In the genomic region with DNA sequence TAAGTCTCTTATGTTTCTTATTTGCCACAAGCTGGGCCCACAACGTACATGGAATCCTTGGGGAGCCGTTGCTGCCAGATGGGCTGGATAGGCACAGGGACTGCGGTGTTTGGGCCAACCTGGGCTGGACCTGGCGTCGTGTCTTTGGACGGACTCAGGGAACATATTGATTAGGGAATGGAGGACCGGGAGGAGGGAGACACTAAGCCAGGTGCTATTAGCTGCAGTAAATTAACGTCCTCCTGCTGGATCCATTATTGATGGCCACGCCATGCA, we compare ENCODE assay signal across 18 cellular contexts.
A peak's percentile ranks its signal among the peaks of the same experiment; 100 is the strongest.
DNase-seq lines count a peak whose midpoint lies in the region; ATAC-seq and TF ChIP-seq lines count a peak whose summit lies in the region.
"Had no signal": no experiment of that assay in that cellular context is flagged by ENCODE, and none has a peak within 500 bp of the region (broad histone marks: within the 10 kb centered on the region; RNA-seq: fewer than 3 reads in every experiment).

No MANE protein-coding gene starts in this region.

- H3K27ac Mint-ChIP-seq in GM23338 (no peak overlapping the region), glutamatergic neuron (ENCODE audit: unreplicated experiment) (peak overlapping the region; percentile 2), nephron progenitor cell (no peak overlapping the region)
- no peak overlapping the region for H3K27ac Mint-ChIP-seq in activated naive CD8-positive, alpha-beta T cell treated with anti-CD3 and anti-CD28 coated beads for 36 hours
- H3K27ac Mint-ChIP-seq: CD4-positive, CD25-positive, alpha-beta regulatory T cell had no signal

- H3K4me1 ChIP-seq in GM23338 (ENCODE audit: insufficient read depth) (no peaks in the 10 kb centered on the region), sigmoid colon (peaks cover 0 to 31% (median 26%) of the 10 kb centered on the region in 4 donors)
- H3K4me1 ChIP-seq: SJSA1 had no signal

- no peak for TF ChIP-seq EP300 in sigmoid colon (IDR thresholded peaks at IDR 0.05)

- no peak overlapping the region for H3K4me3 ChIP-seq in GM23338
- H3K4me3 ChIP-seq in sigmoid colon = no peak overlapping the region
- H3K4me3 ChIP-seq: MG63, SJSA1 had no signal

- H4K20me1 ChIP-seq in GM23338 (replicated peaks; ENCODE audit: insufficient read depth) = no peaks in the 10 kb centered on the region

- H3K36me3 ChIP-seq in GM23338 (ENCODE audit: insufficient read depth) (no peaks in the 10 kb centered on the region), sigmoid colon (no peaks in the 10 kb centered on the region)
- H3K36me3 ChIP-seq: MG63, SJSA1 had no signal

- DNase-seq in GM23338 (ENCODE audit: low spot score) (no peak), glutamatergic neuron (no peak), nephron progenitor cell (no peak), sigmoid colon (peak; percentile 62), GOT3 (lab: John Stamatoyannopoulos, UW) (no peak), foreskin melanocyte (no peak)
- DNase-seq in activated naive CD8-positive, alpha-beta T cell treated with anti-CD3 and anti-CD28 coated beads for 36 hours = no peak
- DNase-seq: CD4-positive, CD25-positive, alpha-beta regulatory T cell; KBM-7; MG63; NCI-H1105 treated with DMSO at 0.1 percent for 48 hours; NCI-H2029; NCI-H446 treated with DMSO at 0.1 percent for 48 hours; NCI-H526; Right ventricle myocardium superior; RPMI8226 had no signal

- H3K27ac ChIP-seq in GM23338 (ENCODE audit: low read depth) = no peak overlapping the region
- peak overlapping the region in 3 of 4 donors; percentile 41 to 77 (median 73) for H3K27ac ChIP-seq in sigmoid colon
- H3K27ac ChIP-seq: SJSA1 had no signal

- no peaks in the 10 kb centered on the region for H3K79me2 ChIP-seq in GM23338 (replicated peaks; ENCODE audit: insufficient read depth)

- TF ChIP-seq CTCF in GM23338 (conservative IDR thresholded peaks at IDR 0.05; ENCODE audit: low read depth in 2 of 2) (no peak), glutamatergic neuron (IDR thresholded peaks at IDR 0.05; ENCODE audit: partially characterized antibody, unreplicated experiment) (no peak), nephron progenitor cell (IDR thresholded peaks at IDR 0.05) (no peak), sigmoid colon (IDR thresholded peaks at IDR 0.05) (no peak)

- intact Hi-C loops in sigmoid colon (cut with DNase I) = no loop called here

- 84 to 91% methylated on average over 9 of the region's 9 CpGs for WGBS in sigmoid colon, 2 donors

- TF ChIP-seq POLR2A in sigmoid colon (IDR thresholded peaks at IDR 0.05) = no peak

- H2AFZ ChIP-seq in GM23338 = peak overlapping the region; percentile 76; the same call in 1 of the 2 replicates

- H3F3A ChIP-seq in GM23338 (replicated peaks; ENCODE audit: low read depth) = no peaks in the 10 kb centered on the region

- H3K9me3 ChIP-seq in sigmoid colon = peaks cover 0 to 3% (median 0%) of the 10 kb centered on the region in 4 donors
- H3K9me3 ChIP-seq: MG63 had no signal

- H3K27me3 ChIP-seq in GM23338 (ENCODE audit: insufficient read depth) = no peaks in the 10 kb centered on the region
- H3K27me3 ChIP-seq in sigmoid colon = no peaks in the 10 kb centered on the region
- H3K27me3 ChIP-seq: MG63, SJSA1 had no signal

- peaks cover 4% of the 10 kb centered on the region for H3K9me2 ChIP-seq in GM23338 (ENCODE audit: insufficient read depth)

- H3K4me2 ChIP-seq in GM23338 = no peak overlapping the region

- H3K36me3 Mint-ChIP-seq in GM23338 (ENCODE audit: low read depth) (no peaks in the 10 kb centered on the region; the same call in 2 of the 3 replicates), glutamatergic neuron (ENCODE audit: unreplicated experiment) (no peaks in the 10 kb centered on the region), nephron progenitor cell (ENCODE audit: low read depth) (no peaks in the 10 kb centered on the region)
- H3K36me3 Mint-ChIP-seq in activated naive CD8-positive, alpha-beta T cell treated with anti-CD3 and anti-CD28 coated beads for 36 hours = no peaks in the 10 kb centered on the region
- H3K36me3 Mint-ChIP-seq: CD4-positive, CD25-positive, alpha-beta regulatory T cell had no signal

- no peak overlapping the region for H3K4me3 Mint-ChIP-seq in GM23338
- H3K4me3 Mint-ChIP-seq in glutamatergic neuron (ENCODE audit: unreplicated experiment) = no peak overlapping the region
- H3K4me3 Mint-ChIP-seq in nephron progenitor cell = peak overlapping the region; percentile 10
- H3K4me3 Mint-ChIP-seq in activated naive CD8-positive, alpha-beta T cell treated with anti-CD3 and anti-CD28 coated beads for 36 hours = no peak overlapping the region
- H3K4me3 Mint-ChIP-seq: CD4-positive, CD25-positive, alpha-beta regulatory T cell had no signal

- H3K27me3 Mint-ChIP-seq in GM23338 (ENCODE audit: insufficient read depth, low read depth, poor library complexity) = peaks cover 3% of the 10 kb centered on the region
- peaks cover 1% of the 10 kb centered on the region for H3K27me3 Mint-ChIP-seq in glutamatergic neuron (ENCODE audit: unreplicated experiment)
- peaks cover 5% of the 10 kb centered on the region for H3K27me3 Mint-ChIP-seq in nephron progenitor cell (ENCODE audit: low read depth, poor library complexity)
- peaks cover 9% of the 10 kb centered on the region for H3K27me3 Mint-ChIP-seq in activated naive CD8-positive, alpha-beta T cell treated with anti-CD3 and anti-CD28 coated beads for 36 hours
- H3K27me3 Mint-ChIP-seq: CD4-positive, CD25-positive, alpha-beta regulatory T cell had no signal

- H3K9me3 Mint-ChIP-seq in GM23338 (peaks cover 3% of the 10 kb centered on the region; the same call in 1 of the 3 replicates), glutamatergic neuron (ENCODE audit: unreplicated experiment) (no peaks in the 10 kb centered on the region), nephron progenitor cell (peaks cover 11% of the 10 kb centered on the region)
- no peaks in the 10 kb centered on the region for H3K9me3 Mint-ChIP-seq in activated naive CD8-positive, alpha-beta T cell treated with anti-CD3 and anti-CD28 coated beads for 36 hours

- H3K4me1 Mint-ChIP-seq in GM23338 (peaks cover 23% of the 10 kb centered on the region; the same call in 2 of the 3 replicates), glutamatergic neuron (ENCODE audit: low read depth, unreplicated experiment) (peaks cover 19% of the 10 kb centered on the region), nephron progenitor cell (peaks cover 71% of the 10 kb centered on the region)
- H3K4me1 Mint-ChIP-seq in activated naive CD8-positive, alpha-beta T cell treated with anti-CD3 and anti-CD28 coated beads for 36 hours = no peaks in the 10 kb centered on the region
- H3K4me1 Mint-ChIP-seq: CD4-positive, CD25-positive, alpha-beta regulatory T cell had no signal

- ATAC-seq in GM23338 (no peak), GM21423 (IDR thresholded peaks at IDR 0.05; ENCODE audit: unreplicated experiment) (no peak)

TF ChIP-seq in GM23338, 12 proteins besides CTCF, POLR2A, EP300 and RAD21 (continues in another document):
- no peak for TF ChIP-seq POLR2AphosphoS5 (IDR thresholded peaks at IDR 0.05; ENCODE audit: low read depth)
- TF ChIP-seq JUNB (IDR thresholded peaks at IDR 0.05; ENCODE audit: unreplicated experiment) = no peak
- no peak for TF ChIP-seq ETS1 (IDR thresholded peaks at IDR 0.05)
- no peak for TF ChIP-seq EZH2 (IDR thresholded peaks at IDR 0.05; ENCODE audit: low read depth, unreplicated experiment)
